8 cellular contexts compared by ENCODE assay signal in the genomic region with DNA sequence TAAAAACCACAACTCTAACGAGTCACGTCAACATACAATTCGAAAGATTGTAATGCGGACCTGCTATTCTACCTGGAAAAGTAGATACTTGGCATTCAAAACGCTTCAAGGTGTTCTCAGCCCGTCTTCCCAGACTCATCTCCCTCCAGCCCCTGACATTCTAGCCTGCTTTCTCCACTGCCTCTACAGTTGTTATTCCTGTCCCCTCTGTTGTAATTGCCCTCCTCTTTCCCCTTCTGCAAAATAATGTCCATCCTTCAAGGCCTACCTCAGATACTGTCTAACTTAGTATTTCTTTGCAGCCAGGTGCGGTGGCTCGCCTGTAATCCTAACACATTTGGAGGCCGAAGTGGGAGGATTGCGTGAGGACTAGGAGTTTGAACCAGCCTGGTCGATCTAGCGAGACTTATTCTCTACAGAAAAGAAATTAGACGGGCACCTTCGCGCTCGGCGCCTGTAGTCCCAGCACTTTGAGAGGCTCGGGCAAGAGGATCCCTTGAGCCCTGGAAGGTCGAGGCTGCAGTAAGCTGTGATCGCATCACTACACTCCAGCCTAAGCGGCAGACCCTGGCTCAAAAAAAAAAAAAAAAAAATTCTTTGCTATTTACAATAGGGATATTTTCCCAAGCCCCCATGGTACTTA. TPM values are rescaled to one million over a fixed set of nuclear protein-coding genes. Genes with fewer than 3 reads are reported as not detected.
A peak's percentile ranks its signal among the peaks of the same experiment; 100 is the strongest.
DNase-seq lines count a peak whose midpoint lies in the region; ATAC-seq and TF ChIP-seq lines count a peak whose summit lies in the region.

No MANE protein-coding gene starts in this region.

- 0 out of 2 replicates have a peak, but pooled peaks cover 8% of the 10 kb centered on the region for H3K4me1 ChIP-seq in Caco-2

- intact Hi-C loops in Caco-2 (cut with micrococcal nuclease; ENCODE audit: unreplicated experiment): loop anchor here (2.0 to 5.0 kb wide), 3 partner anchors 35 to 167 kb away; partner anchors contain the start of genes ARID4B, GGPS1 and TOMM20

- CTCF ChIA-PET in Caco-2 (lab: Charles Lee): interaction anchor here (1.4 kb wide), 1 partner anchor 254 kb away, joined by 6 read pairs; no protein-coding TSS in a partner anchor

- H3K36me3 ChIP-seq in Caco-2 (ENCODE audit: control insufficient read depth, insufficient read depth, low read length): peaks cover 4% of the 10 kb centered on the region; the same call in 1 of the 2 replicates

- no peak for TF ChIP-seq CTCF in Caco-2 (IDR thresholded peaks at IDR 0.05; ENCODE audit: insufficient read depth in 1 of 2, low read depth in 1 of 2, low read length in 1 of 2, severe bottlenecking in 1 of 2, unreplicated experiment in 1 of 2)
- TF ChIP-seq CTCF in NB4 (IDR thresholded peaks at IDR 0.05; ENCODE audit: low read depth, low read length): no peak
- no peak for TF ChIP-seq CTCF in neural crest cell (conservative IDR thresholded peaks at IDR 0.05)

- BruUV-seq in Caco-2 (replicated peaks; lab: Mats Ljungman, UMichigan): no TSS peak

- no peak for TF ChIP-seq POLR2A in NB4 (IDR thresholded peaks at IDR 0.05; ENCODE audit: extremely low read depth, insufficient read length)

- H3K9me3 Mint-ChIP-seq in Caco-2 (ENCODE audit: unreplicated experiment): no peaks in the 10 kb centered on the region
- no peaks in the 10 kb centered on the region for H3K9me3 Mint-ChIP-seq in effector memory CD8-positive, alpha-beta T cell
- H3K9me3 Mint-ChIP-seq in neural crest cell: no peaks in the 10 kb centered on the region

- H3K27ac Mint-ChIP-seq in Caco-2 (ENCODE audit: unreplicated experiment) (peak overlapping the region; percentile 99), neural crest cell (ENCODE audit: unreplicated experiment) (peak overlapping the region; percentile 44)
- peak overlapping the region; percentile 97 to 98 for H3K27ac Mint-ChIP-seq in effector memory CD8-positive, alpha-beta T cell

- H3K27me3 ChIP-seq in Caco-2 (replicated peaks; ENCODE audit: control insufficient read depth, insufficient read depth, low read length): no peaks in the 10 kb centered on the region

- H3K4me3 ChIP-seq in Caco-2 (ENCODE audit: low read depth, low read length) (peak overlapping the region; percentile 50), NB4 (ENCODE audit: low read depth, low read length) (peak overlapping the region; percentile 76)

- H3K4me1 Mint-ChIP-seq in Caco-2 (ENCODE audit: low read depth, unreplicated experiment) (peaks cover 12% of the 10 kb centered on the region), neural crest cell (peaks cover 22% of the 10 kb centered on the region)
- H3K4me1 Mint-ChIP-seq in effector memory CD8-positive, alpha-beta T cell (ENCODE audit: low read depth in 2 of 2): peaks cover 6 to 8% of the 10 kb centered on the region in 2 donors

- no peak for ATAC-seq in effector memory CD8-positive, alpha-beta T cell (replicated peaks)
- ATAC-seq in HG02885 (IDR thresholded peaks at IDR 0.05; ENCODE audit: poor library complexity, unreplicated experiment): no peak

- no peaks in the 10 kb centered on the region for H3K9me3 ChIP-seq in Caco-2

- peaks cover 32% of the 10 kb centered on the region for H3K36me3 Mint-ChIP-seq in Caco-2 (ENCODE audit: insufficient read depth, unreplicated experiment)
- peaks cover 14% of the 10 kb centered on the region for H3K36me3 Mint-ChIP-seq in effector memory CD8-positive, alpha-beta T cell (ENCODE audit: insufficient read depth)
- peaks cover 2% of the 10 kb centered on the region for H3K36me3 Mint-ChIP-seq in neural crest cell (ENCODE audit: low read depth)

- H3K4me3 Mint-ChIP-seq in Caco-2 (ENCODE audit: unreplicated experiment): peak overlapping the region; percentile 98
- H3K4me3 Mint-ChIP-seq in effector memory CD8-positive, alpha-beta T cell: peak overlapping the region in 1 of 2 donors; percentile 96
- H3K4me3 Mint-ChIP-seq in neural crest cell: peak overlapping the region; percentile 97

- no peak for DNase-seq in Caco-2
- peak; percentile 7 for DNase-seq in NB4 (ENCODE audit: low read depth)
- DNase-seq in effector memory CD8-positive, alpha-beta T cell: no peak
- DNase-seq in neural crest cell (ENCODE audit: low read depth, low spot score): no peak
- DNase-seq in NCI-H446 treated with DMSO at 0.1 percent for 48 hours (lab: John Stamatoyannopoulos, UW): no peak
- DNase-seq in ureter (ENCODE audit: low spot score): no peak
- no peak for DNase-seq in stimulated activated CD4-positive, alpha-beta T cell treated with anti-CD3 and anti-CD28 coated beads, Interleukin-4, amount 100 ng/mL, for 1 hour

- no peaks in the 10 kb centered on the region for H3K27me3 Mint-ChIP-seq in Caco-2 (ENCODE audit: insufficient read depth, unreplicated experiment)
- H3K27me3 Mint-ChIP-seq in effector memory CD8-positive, alpha-beta T cell: no peaks in the 10 kb centered on the region
- H3K27me3 Mint-ChIP-seq in neural crest cell (ENCODE audit: low read depth): no peaks in the 10 kb centered on the region

- POLR2A ChIA-PET in Caco-2 (lab: Charles Lee): no interaction called here

RNA-seq across cellular contexts. Expression of gene RBM34, which starts 0.8 kb away (rescaled TPM):
- total RNA-seq in Caco-2 (2022) (96.5 and 103 TPM in 2 replicates), neural crest cell (95.0 and 102 TPM in 2 replicates), ureter (67.0 TPM)

RNA-seq across cellular contexts. Expression of gene TOMM20, which starts 33.2 kb away (rescaled TPM):
- 131 and 137 TPM in 2 replicates for total RNA-seq in Caco-2 (2022)
- total RNA-seq in neural crest cell: 150 and 154 TPM in 2 replicates
- 104 TPM for total RNA-seq in ureter

Comparison
In these comparisons a context has a peak if more than half of its experiments do, and no peak if none do; other contexts are left out.
1. H3K27ac Mint-ChIP-seq: peak in every context shown above with its lines; median percentile 99 in Caco-2; 98 in effector memory CD8-positive, alpha-beta T cell; 44 in neural crest cell.